1 cellular context compared by ENCODE assay signal in genomic region chr19:55546822-55547614, GRCh38.
A peak's percentile ranks its signal among the peaks of the same experiment; 100 is the strongest.
TF ChIP-seq lines count a peak whose summit lies in the region.

No MANE protein-coding gene starts in this region.

TF ChIP-seq in liver, 16 proteins besides CTCF, POLR2A, EP300 and RAD21 (continued from another document):
- TF ChIP-seq YY1 (IDR thresholded peaks at IDR 0.05), result no peak
- no peak for TF ChIP-seq ATF3 (IDR thresholded peaks at IDR 0.05)
- peak in 1 of 2 donors; percentile 25 for TF ChIP-seq RXRA (IDR thresholded peaks at IDR 0.05)
- TF ChIP-seq FOXA1 (IDR thresholded peaks at IDR 0.05), result no peak
- no peak for TF ChIP-seq GABPA (IDR thresholded peaks at IDR 0.05 in 1 of 2, conservative IDR thresholded peaks at IDR 0.05 in 1 of 2)
